9 cellular contexts compared by ENCODE assay signal in the genomic region with DNA sequence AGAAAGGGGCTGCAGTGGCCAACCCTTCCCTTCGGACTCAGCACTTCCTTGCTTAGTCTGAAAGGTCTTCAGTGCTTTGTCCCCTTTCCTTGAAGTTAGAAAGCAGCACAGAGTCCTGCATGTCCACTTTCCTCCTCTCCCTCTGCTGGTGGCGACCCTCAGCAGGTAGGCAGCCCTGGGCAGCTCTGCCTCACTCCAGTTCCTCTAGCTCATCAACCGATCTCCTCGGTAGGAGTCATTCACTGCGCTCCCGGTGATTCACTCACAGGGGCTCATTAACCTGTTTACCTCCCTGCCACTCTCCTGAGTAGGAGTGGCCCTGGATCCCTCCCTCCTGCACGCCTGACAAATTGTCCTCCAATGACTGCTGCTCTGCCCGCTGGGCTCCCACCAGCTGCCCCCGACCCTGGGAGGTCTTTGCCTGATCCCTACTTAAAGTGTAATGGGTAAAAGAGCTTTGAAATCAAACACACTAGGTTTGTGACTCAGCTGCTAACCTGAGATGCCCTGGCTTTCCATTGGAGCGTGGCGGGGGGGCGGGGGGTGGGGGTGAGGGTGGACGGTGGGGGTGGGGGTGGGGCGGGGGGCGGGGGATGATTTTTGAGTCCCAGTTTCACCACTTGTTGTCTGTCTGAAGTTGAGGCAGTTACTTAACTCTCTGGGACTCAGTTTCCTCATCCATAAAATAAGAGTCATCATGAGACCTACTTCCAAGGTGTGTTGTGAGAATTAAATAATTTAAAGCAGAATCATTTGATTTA. TPM values are rescaled to one million over a fixed set of nuclear protein-coding genes. Genes with fewer than 3 reads are reported as not detected.
DNase-seq lines count a peak whose midpoint lies in the region; ATAC-seq and TF ChIP-seq lines count a peak whose summit lies in the region.
"Had no signal": no experiment of that assay in that cellular context is flagged by ENCODE, and none has a peak within 500 bp of the region (broad histone marks: within the 10 kb centered on the region; RNA-seq: fewer than 3 reads in every experiment).

No MANE protein-coding gene starts in this region.

- TF ChIP-seq CTCF in H9 (conservative IDR thresholded peaks at IDR 0.05), result peak; percentile 53; the same call in 2 of the 3 replicates
- TF ChIP-seq CTCF in colonic mucosa (IDR thresholded peaks at IDR 0.05), result no peak
- peak in 2 of 3 experiments; percentile 14 to 23 for TF ChIP-seq CTCF in nephron (IDR thresholded peaks at IDR 0.05; ENCODE audit: unreplicated experiment in 3 of 3)

- no peak overlapping the region for H3K23ac ChIP-seq in H9 (ENCODE audit: insufficient read length, low read depth, low read length)

- H2BK120ac ChIP-seq in H9 (ENCODE audit: low read depth, low read length, poor library complexity, severe bottlenecking), result no peak overlapping the region

- no peak overlapping the region for H2AK5ac ChIP-seq in H9 (ENCODE audit: insufficient read length, low read length)

- H3K9me3 ChIP-seq in H9 (ENCODE audit: control insufficient read depth, low read depth, low read length) (no peaks in the 10 kb centered on the region), colonic mucosa (no peaks in the 10 kb centered on the region)

- H3K9ac ChIP-seq in H9 (ENCODE audit: extremely low read depth, insufficient read length, low read length), result peak overlapping the region; percentile 2
- peak overlapping the region; percentile 60 to 89 for H3K9ac ChIP-seq in colonic mucosa (ENCODE audit: low read depth in 2 of 2, low read length in 2 of 2)

- no peak overlapping the region for H3T11ph ChIP-seq in H9 (ENCODE audit: low read length)

- no peaks in the 10 kb centered on the region for H3K36me3 ChIP-seq in colonic mucosa

- peak overlapping the region; percentile 7 for H2BK12ac ChIP-seq in H9 (ENCODE audit: insufficient read length, low read depth, low read length)

- no CpG with 5 or more reads among the region's 15 CpGs for WGBS in H9 (ENCODE audit: extremely low coverage, insufficient read length, low lambda C conversion rate)

- H3K56ac ChIP-seq in H9 (ENCODE audit: insufficient read length, low read depth, low read length), result no peak overlapping the region

- DNase-seq in H9 (peak; percentile 99), NCI-H345 treated with DMSO at 0.1 percent for 48 hours (lab: John Stamatoyannopoulos, UW; ENCODE audit: unreplicated experiment) (peak; percentile 95), colonic mucosa (peak; percentile 88), COLO829 (ENCODE audit: low spot score) (no peak), SIG-M5 (lab: John Stamatoyannopoulos, UW) (no peak)
- DNase-seq in stimulated activated naive CD4-positive, alpha-beta T cell treated with Interleukin-2 at 50 U/mL for 16 hours (lab: John Stamatoyannopoulos, UW), result no peak

- H3K27ac ChIP-seq in H9 (ENCODE audit: insufficient read length, low read depth, low read length), result peak overlapping the region; percentile 83
- H3K27ac ChIP-seq in colonic mucosa, result peak overlapping the region; percentile 91

- no peak overlapping the region for H2BK5ac ChIP-seq in H9 (ENCODE audit: insufficient read length, low read length)

- peak overlapping the region; percentile 25 for H3K18ac ChIP-seq in H9 (ENCODE audit: insufficient read length, low read depth, low read length)

- peaks cover 30% of the 10 kb centered on the region for H3K79me2 ChIP-seq in H9 (ENCODE audit: insufficient read depth, low read length)

- no peak overlapping the region for H4K91ac ChIP-seq in H9 (ENCODE audit: insufficient read length, low read depth, low read length)

- intact Hi-C loops in colonic mucosa (cut with DNase I), result loop anchor here (5.0 kb wide), 1 partner anchor 34 kb away; no protein-coding TSS in a partner anchor

- H3K4me1 ChIP-seq in H9 (ENCODE audit: insufficient read depth, low read length), result peaks cover 15% of the 10 kb centered on the region; the same call in 1 of the 2 replicates
- peaks cover 15% of the 10 kb centered on the region for H3K4me1 ChIP-seq in colonic mucosa

- H3K36me3 Mint-ChIP-seq in H9 (ENCODE audit: insufficient read depth in 1 of 3, low read depth in 3 of 3) (peaks cover 13 to 41% (median 32%) of the 10 kb centered on the region in 3 experiments), nephron (ENCODE audit: low read depth) (no peaks in the 10 kb centered on the region)

- H2BK20ac ChIP-seq in H9 (ENCODE audit: low read depth, low read length, poor library complexity, severe bottlenecking), result no peak overlapping the region

- peak overlapping the region; percentile 3 for H3K4me3 ChIP-seq in colonic mucosa

- no peaks in the 10 kb centered on the region for H4K20me1 ChIP-seq in H9 (ENCODE audit: control insufficient read depth, insufficient read depth, insufficient read length)

- H2AFZ ChIP-seq in H9 (ENCODE audit: low read length), result no peak overlapping the region

- H3K27me3 Mint-ChIP-seq in H9 (ENCODE audit: low read depth) (no peaks in the 10 kb centered on the region), nephron (ENCODE audit: low read depth) (peaks cover 12% of the 10 kb centered on the region)

- H3K4me3 Mint-ChIP-seq in H9 (peak overlapping the region; percentile 65 to 72), nephron (peak overlapping the region in 2 of 3 experiments; percentile 22 to 66)

- no peak overlapping the region for H3K14ac ChIP-seq in H9 (ENCODE audit: insufficient read depth, low read length)

- H3K4ac ChIP-seq in H9 (ENCODE audit: low read depth, low read length), result no peak overlapping the region

- peak overlapping the region; percentile 98 for H3K27ac Mint-ChIP-seq in H9
- peak overlapping the region; percentile 58 to 89 (median 78) for H3K27ac Mint-ChIP-seq in nephron

- H2BK15ac ChIP-seq in H9 (ENCODE audit: low read depth, low read length), result no peak overlapping the region

- no peak for ATAC-seq in GM18870 (IDR thresholded peaks at IDR 0.05; ENCODE audit: unreplicated experiment)

- H3K4me1 Mint-ChIP-seq in H9 (peaks cover 69 to 72% of the 10 kb centered on the region in 2 experiments), nephron (peaks cover 42% of the 10 kb centered on the region)

- H3K79me1 ChIP-seq in H9 (ENCODE audit: insufficient read depth, low read depth, low read length, poor library complexity, severe bottlenecking), result peaks cover 9% of the 10 kb centered on the region

- H3K9me3 Mint-ChIP-seq in H9 (no peaks in the 10 kb centered on the region), nephron (no peaks in the 10 kb centered on the region)

- no peak overlapping the region for H4K8ac ChIP-seq in H9 (replicated peaks; ENCODE audit: insufficient read length, low read depth, low read length)

- no peaks in the 10 kb centered on the region for H3K27me3 ChIP-seq in H9 (ENCODE audit: insufficient read depth, low read length)
- no peaks in the 10 kb centered on the region for H3K27me3 ChIP-seq in colonic mucosa

- no peak overlapping the region for H4K5ac ChIP-seq in H9 (ENCODE audit: insufficient read length, low read depth, low read length)

- peak overlapping the region; percentile 53 for H3K4me2 ChIP-seq in H9 (ENCODE audit: insufficient read depth, insufficient read length, low read length)

- peaks cover 47% of the 10 kb centered on the region for H3K23me2 ChIP-seq in H9 (ENCODE audit: insufficient read length, low read depth, low read length, poor library complexity, severe bottlenecking)

RNA-seq across cellular contexts. Expression of gene SCNN1A, which starts 4.2 kb away (rescaled TPM):
- 104 and 111 TPM in 2 replicates for total RNA-seq in H9 (2021)
- 100 to 1,000 TPM; 158 to 188 TPM for total RNA-seq in colonic mucosa
- total RNA-seq: RPMI7951 had no signal

RNA-seq across cellular contexts. Expression of gene LTBR, which starts 12.8 kb away (rescaled TPM):
- total RNA-seq in H9 (2021), result 3.4 and 4.8 TPM in 2 replicates
- total RNA-seq in colonic mucosa, result 100 to 1,000 TPM in 1 of 2 donors, 10 to 100 TPM in 1; 84.8 to 129 TPM

RNA-seq across cellular contexts. Expression of gene TNFRSF1A, which starts 29.3 kb away (rescaled TPM):
- total RNA-seq in H9 (2021), result 55.9 and 59.9 TPM in 2 replicates
- total RNA-seq in colonic mucosa, result 100 to 1,000 TPM; 116 to 164 TPM

Comparison
In these comparisons a context has a peak if more than half of its experiments do, and no peak if none do; other contexts are left out.
1. DNase-seq: peak in H9 (single experiment), NCI-H345 treated with DMSO at 0.1 percent for 48 hours (single experiment) and colonic mucosa (single experiment); none in stimulated activated naive CD4-positive, alpha-beta T cell treated with Interleukin-2 at 50 U/mL for 16 hours (single experiment), COLO829 (single experiment) and SIG-M5 (single experiment).
2. RNA of gene LTBR, which starts 12.8 kb away (total RNA-seq): 84.8 to 129 TPM in colonic mucosa; 3.4 to 4.8 TPM in H9; every median in the first group is over 10 times any median in the second.